Comparison of ENCODE assay signal across 13 cellular contexts in the genomic region with DNA sequence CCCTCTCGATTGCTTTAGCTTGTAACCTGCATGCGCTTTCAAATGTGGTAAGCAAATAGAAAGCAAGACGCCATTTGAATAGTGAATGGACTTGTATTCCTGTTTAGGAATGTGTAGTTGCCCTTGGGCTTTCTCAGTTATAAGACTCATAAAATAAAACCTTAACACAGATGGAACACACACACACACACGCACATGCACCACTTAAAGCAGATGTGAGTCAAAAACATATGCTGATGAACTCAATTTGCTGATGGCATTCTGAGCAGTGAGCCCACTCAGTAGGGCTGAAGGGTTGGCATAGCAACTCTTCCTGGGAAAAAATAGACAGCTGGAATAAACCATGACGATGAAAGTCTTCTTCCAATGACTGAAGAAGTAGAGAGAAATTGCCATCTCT.
"Had no signal": no experiment of that assay in that cellular context is flagged by ENCODE, and none has a peak within 500 bp of the region (broad histone marks: within the 10 kb centered on the region; RNA-seq: fewer than 3 reads in every experiment).

No MANE protein-coding gene starts in this region.

- H3K4me2 ChIP-seq: neural progenitor cell had no signal

- H2AFZ ChIP-seq: neural progenitor cell had no signal

- H3K27ac ChIP-seq: left lung, neural progenitor cell, psoas muscle, testis, upper lobe of left lung had no signal

- H3K4me3 ChIP-seq: left lung, neural progenitor cell, psoas muscle, testis, upper lobe of left lung had no signal

- H3K36me3 ChIP-seq: left lung, neural progenitor cell, upper lobe of left lung had no signal

- DNase-seq: activated CD4-positive, alpha-beta T cell treated with anti-CD3 and anti-CD28 coated beads, Interleukin-2, amount 50 U/mL, for 1 hour; activated CD8-positive, alpha-beta memory T cell treated with anti-CD3 and anti-CD28 coated beads for 24 hours; activated naive CD8-positive, alpha-beta T cell treated with anti-CD3 and anti-CD28 coated beads for 36 hours; endodermal cell; erythroblast; left lung; mammary epithelial cell; psoas muscle; stimulated activated naive CD8-positive, alpha-beta T cell treated with anti-CD3 and anti-CD28 coated beads, Interleukin-15, Interleukin-2, amounts not matched to agents 100 U/mL and 50 U/mL, for 24 hours; testis had no signal

- H3K4me1 ChIP-seq: left lung, psoas muscle, testis, upper lobe of left lung had no signal

- H3K27me3 ChIP-seq: left lung, neural progenitor cell, testis, upper lobe of left lung had no signal

- H3K9me3 ChIP-seq: left lung, psoas muscle, testis, upper lobe of left lung had no signal

- ATAC-seq: left lung; psoas muscle; sciatic nerve; stimulated activated naive CD8-positive, alpha-beta T cell treated with anti-CD3 and anti-CD28 coated beads, Interleukin-15, Interleukin-2, amounts not matched to agents 100 U/mL and 50 U/mL, for 24 hours had no signal
